Comparison of ENCODE assay signal across 32 cellular contexts in the genomic region with DNA sequence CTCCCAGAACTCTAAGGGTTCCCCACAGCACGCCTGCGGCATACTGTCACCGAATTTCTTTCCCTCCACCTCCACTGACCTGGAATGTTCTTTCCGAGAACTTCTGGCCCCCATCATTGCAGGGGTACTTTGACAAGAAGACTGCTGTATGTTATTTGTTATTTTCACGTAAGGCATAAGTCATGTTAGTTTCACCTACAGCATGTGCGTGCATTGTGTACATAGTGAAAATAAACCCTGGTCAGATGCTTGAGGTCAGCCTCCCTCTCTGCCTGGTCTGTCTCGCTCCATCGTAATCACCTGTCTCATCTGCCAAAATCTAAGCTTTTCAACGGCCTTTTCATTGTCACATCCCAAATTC. TPM values are rescaled to one million over a fixed set of nuclear protein-coding genes. Genes with fewer than 3 reads are reported as not detected.
"Had no signal": no experiment of that assay in that cellular context is flagged by ENCODE, and none has a peak within 500 bp of the region (broad histone marks: within the 10 kb centered on the region; RNA-seq: fewer than 3 reads in every experiment).

No MANE protein-coding gene starts in this region.

- ATAC-seq: esophagus mucosa; gastrocnemius medialis; left colon; left ventricle myocardium superior; mucosa of descending colon; naive thymus-derived CD4-positive, alpha-beta T cell; stimulated activated memory B cell treated with anti-CD40 and anti-IgM and Interleukin-4, amounts not matched to agents 10 μg/mL and 1 μg/mL and 100 μg/mL, for 72 hours; stimulated activated naive CD8-positive, alpha-beta T cell treated with anti-CD3 and anti-CD28 coated beads, Interleukin-15, Interleukin-2, amounts not matched to agents 100 U/mL and 50 U/mL, for 24 hours had no signal

- H3K4me3 ChIP-seq: dorsolateral prefrontal cortex, gastrocnemius medialis, hepatocyte, lung, mucosa of descending colon, prostate gland, right atrium auricular region, sigmoid colon, thoracic aorta, tibial nerve, upper lobe of left lung had no signal

- DNase-seq: dorsolateral prefrontal cortex; effector CD4-positive, alpha-beta T cell; foreskin fibroblast; gastrocnemius medialis; immature natural killer cell; islet precursor cell; kidney glomerular epithelial cell; left colon; left ventricle myocardium superior; mucosa of descending colon; naive thymus-derived CD4-positive, alpha-beta T cell; nephron progenitor cell; nucleus accumbens; sigmoid colon; stimulated activated CD4-positive, alpha-beta T cell treated with anti-CD3 and anti-CD28 coated beads, Interleukin-4, amount 100 ng/mL, for 4 hours; stimulated activated naive CD8-positive, alpha-beta T cell treated with anti-CD3 and anti-CD28 coated beads, Interleukin-15, Interleukin-2, amounts not matched to agents 100 U/mL and 50 U/mL, for 24 hours; substantia nigra; upper lobe of left lung had no signal

- H3K9me3 ChIP-seq: gastrocnemius medialis, mucosa of descending colon, prostate gland, right atrium auricular region, sigmoid colon, thoracic aorta, tibial nerve, upper lobe of left lung had no signal

- H3K36me3 ChIP-seq: gastrocnemius medialis, prostate gland, right atrium auricular region, sigmoid colon, thoracic aorta, tibial nerve, upper lobe of left lung had no signal

- H3K4me1 ChIP-seq: gastrocnemius medialis, prostate gland, right atrium auricular region, sigmoid colon, tibial nerve, upper lobe of left lung had no signal

- H3K27me3 ChIP-seq: dorsolateral prefrontal cortex, gastrocnemius medialis, hepatocyte, right atrium auricular region, sigmoid colon, tibial nerve, upper lobe of left lung had no signal

- H3K27ac ChIP-seq: dorsolateral prefrontal cortex, epithelial cell of prostate, gastrocnemius medialis, hepatocyte, prostate gland, right atrium auricular region, sigmoid colon, thoracic aorta, tibial nerve, upper lobe of left lung had no signal

RNA-seq across cellular contexts. Expression of a gene that starts 4.1 kb away (rescaled TPM):
- total RNA-seq: esophagus mucosa; glomerular endothelial cell; left ventricle myocardium superior; mesothelial cell of epicardium; naive thymus-derived CD4-positive, alpha-beta T cell; osteocyte; right atrium auricular region; sigmoid colon; thoracic aorta; tibial nerve had no signal

RNA-seq across cellular contexts. Expression of a gene that starts 4.2 kb away (rescaled TPM):
- total RNA-seq: cerebellum; esophagus mucosa; gastrocnemius medialis; glomerular endothelial cell; left ventricle myocardium superior; mesothelial cell of epicardium; naive thymus-derived CD4-positive, alpha-beta T cell; osteocyte; prostate gland; right atrium auricular region; sigmoid colon; skeletal muscle tissue; thoracic aorta; tibial nerve had no signal
